11 cellular contexts compared by ENCODE assay signal in genomic region chr22:33728847-33729246, GRCh38.
"Had no signal": no experiment of that assay in that cellular context is flagged by ENCODE, and none has a peak within 500 bp of the region (broad histone marks: within the 10 kb centered on the region; RNA-seq: fewer than 3 reads in every experiment).

No MANE protein-coding gene starts in this region.

- H3K9me3 ChIP-seq: HAP-1 had no signal

- H3K4me2 ChIP-seq: GM23338 had no signal

- ATAC-seq: GM23338, HCT116 had no signal

- H3K4me1 ChIP-seq: HAP-1 had no signal

- H3K36me3 ChIP-seq: HAP-1 had no signal

- H3K27ac ChIP-seq: GM23248 had no signal

- H3K4me3 ChIP-seq: GM23248, GM23338, HAP-1 had no signal

- H2AFZ ChIP-seq: GM23248, GM23338 had no signal

- H3K9ac ChIP-seq: GM23248 had no signal

- DNase-seq: GM23248, GOT3, H7, H9, HCEC 1CT, HFFc6 had no signal

- FAIRE-seq: H1, H54 had no signal
